1 cellular context compared by ENCODE assay signal in the genomic region with DNA sequence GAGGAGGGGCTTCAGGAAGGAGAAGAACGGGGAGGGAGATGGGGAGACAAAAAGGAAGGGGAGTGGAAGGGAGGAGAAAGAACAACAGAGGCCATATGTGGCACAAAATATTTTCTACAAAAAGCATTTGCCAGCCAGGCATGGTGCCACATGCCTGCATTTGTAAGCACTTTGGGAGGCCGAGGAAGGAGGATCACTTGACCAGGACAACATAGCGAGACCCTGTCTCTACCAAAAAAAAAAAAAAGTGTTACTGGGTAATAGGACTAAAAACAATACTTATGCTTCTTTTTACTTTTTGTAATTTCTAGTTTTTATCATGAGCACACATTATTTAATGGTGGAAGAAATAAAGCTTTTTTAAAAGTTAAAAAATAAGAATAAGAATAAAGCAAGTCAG.
TF ChIP-seq lines count a peak whose summit lies in the region.

No MANE protein-coding gene starts in this region.

TF ChIP-seq in K562, 482 proteins besides CTCF, POLR2A, EP300 and RAD21:
- TF ChIP-seq RBM25 (IDR thresholded peaks at IDR 0.05; ENCODE audit: low read depth, low read length, severe bottlenecking) (peak; percentile 34), ZNF121 (CRISPR knock-in tag; conservative IDR thresholded peaks at IDR 0.05) (peak; percentile 68), PTRF (tag; IDR thresholded peaks at IDR 0.05) (no peak)
TF ChIP-seq in K562: peak in this region for 2.
